In the genomic region with DNA sequence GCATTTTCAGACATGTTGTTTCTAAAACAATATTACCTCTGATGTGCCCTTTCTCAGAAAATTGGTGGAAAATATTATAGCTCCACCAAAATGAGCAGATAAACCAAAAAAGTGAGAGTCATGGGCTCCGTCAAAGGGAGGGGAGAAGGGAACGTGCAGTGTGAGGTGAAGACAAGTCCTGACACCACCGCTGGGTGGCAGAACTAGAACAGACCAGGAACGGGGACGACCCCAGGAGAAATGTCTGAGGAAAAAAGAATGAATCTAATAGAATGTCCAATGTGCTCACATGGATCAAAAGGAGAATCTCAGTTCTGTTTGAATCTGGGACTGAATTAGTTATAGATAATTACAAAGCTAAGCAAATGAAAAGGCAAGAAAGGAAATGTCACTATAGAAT, we compare ENCODE assay signal across 8 cellular contexts. TPM values are rescaled to one million over a fixed set of nuclear protein-coding genes. Genes with fewer than 3 reads are reported as not detected.
DNase-seq lines count a peak whose midpoint lies in the region; ATAC-seq and TF ChIP-seq lines count a peak whose summit lies in the region.

No MANE protein-coding gene starts in this region.

- TF ChIP-seq POLR2A in HCT116 (IDR thresholded peaks at IDR 0.05; ENCODE audit: borderline replicate concordance, extremely low read depth, insufficient read depth, insufficient read length) (no peak), erythroblast (IDR thresholded peaks at IDR 0.05; ENCODE audit: low read length) (no peak), prostate gland (IDR thresholded peaks at IDR 0.05) (no peak)

- CTCF ChIA-PET in HCT116 (lab: Charles Lee) = no interaction called here

- H3K9ac ChIP-seq in HCT116 (ENCODE audit: low read length) (no peak overlapping the region), SK-N-MC (ENCODE audit: insufficient read length) (no peak overlapping the region)

- TF ChIP-seq RAD21 in HCT116 (IDR thresholded peaks at IDR 0.05; ENCODE audit: low read depth) = peak; percentile 51

- peak; percentile 27 for DNase-seq in EH (ENCODE audit: low read depth)
- no peak for DNase-seq in HCT116 (ENCODE audit: low read depth, low spot score)
- no peak for DNase-seq in SK-N-MC (ENCODE audit: low read depth, low spot score)
- DNase-seq in erythroblast (lab: John Stamatoyannopoulos, UW) = peak; percentile 52 to 71
- DNase-seq in prostate gland (ENCODE audit: low spot score) = no peak
- DNase-seq in OCI-M2 (lab: John Stamatoyannopoulos, UW; ENCODE audit: unreplicated experiment) = no peak
- no peak for DNase-seq in NCI-H524 treated with DMSO at 0.1 percent for 48 hours (lab: John Stamatoyannopoulos, UW)

- H3K4me3 ChIP-seq in HCT116 (replicated peaks in 1 of 2; ENCODE audit: low read depth in 1 of 2, low read length in 2 of 2) = no peak overlapping the region
- no peak overlapping the region for H3K4me3 ChIP-seq in SK-N-MC
- H3K4me3 ChIP-seq in prostate gland = no peak overlapping the region

- H3K27me3 ChIP-seq in HCT116 (ENCODE audit: insufficient read depth, low read length) = no peaks in the 10 kb centered on the region
- no peaks in the 10 kb centered on the region for H3K27me3 ChIP-seq in prostate gland (replicated peaks; ENCODE audit: insufficient read depth)

- H3K4me2 ChIP-seq in HCT116 (ENCODE audit: low read length) = no peak overlapping the region

- POLR2A ChIA-PET in HCT116 (lab: Charles Lee) = no interaction called here

- intact Hi-C loops in HCT116 (cut with micrococcal nuclease) (loop anchor here (2.0 to 10.0 kb wide), 6 partner anchors 97 to 503 kb away; no protein-coding TSS in a partner anchor), prostate gland (cut with DNase I) (no loop called here)

- RAD21 ChIA-PET in HCT116 (lab: Charles Lee; ENCODE audit: low non-redundant PET in 1 of 2, low total read pairs in 2 of 2, uncharacterized antibody in 2 of 2, unreplicated experiment in 2 of 2) = no interaction called here

- no peaks in the 10 kb centered on the region for H3K9me3 ChIP-seq in HCT116 (ENCODE audit: control insufficient read depth in 1 of 2, insufficient read depth in 1 of 2, low read depth in 1 of 2, low read length in 2 of 2)
- no peaks in the 10 kb centered on the region for H3K9me3 ChIP-seq in SK-N-MC (ENCODE audit: low read depth, low read length)
- no peaks in the 10 kb centered on the region for H3K9me3 ChIP-seq in prostate gland

- peak; percentile 76 for ATAC-seq in HCT116
- ATAC-seq in GM19467 (IDR thresholded peaks at IDR 0.05; ENCODE audit: unreplicated experiment) = no peak

- no peaks in the 10 kb centered on the region for H3K79me2 ChIP-seq in HCT116 (ENCODE audit: insufficient read depth, low read length)

- WGBS in prostate gland = 43% methylated on average over 5 of the region's 5 CpGs

- H4K20me1 ChIP-seq in HCT116 (ENCODE audit: insufficient read depth) = 0 out of 2 replicates have a peak, but pooled peaks cover 3% of the 10 kb centered on the region

- H3K27ac ChIP-seq in HCT116 (ENCODE audit: low read depth, low read length) (no peak overlapping the region), SK-N-MC (0 out of 2 replicates have a peak overlapping the region, but pooled peaks have one; percentile 36), prostate gland (no peak overlapping the region)

- H3K4me1 ChIP-seq in HCT116 (ENCODE audit: control insufficient read depth in 1 of 2, insufficient read depth in 2 of 2, low read length in 2 of 2) (peaks cover 0 to under 1% of the 10 kb centered on the region in 2 experiments; a peak in 1 of 4 replicates), prostate gland (replicated peaks) (no peaks in the 10 kb centered on the region)

- no TSS peak for BruUV-seq in HCT116 (replicated peaks; lab: Mats Ljungman, UMichigan)

- H3K9me2 ChIP-seq in HCT116 (ENCODE audit: insufficient read depth) = no peaks in the 10 kb centered on the region

- H3K36me3 ChIP-seq in HCT116 (ENCODE audit: control insufficient read depth in 1 of 2, insufficient read depth in 2 of 2, low read length in 2 of 2) (peaks cover 9 to 24% of the 10 kb centered on the region in 2 experiments; a peak in 2 of 4 replicates), SK-N-MC (ENCODE audit: insufficient read depth, low read length) (peaks cover 94% of the 10 kb centered on the region), prostate gland (no peaks in the 10 kb centered on the region)

- no peak overlapping the region for H2AFZ ChIP-seq in HCT116 (ENCODE audit: low read depth, low read length, poor library complexity, severe bottlenecking)

- peak; percentile 18 to 55 (median 53); a peak in 5 of 6 replicates for TF ChIP-seq CTCF in HCT116 (IDR thresholded peaks at IDR 0.05 in 2 of 3, conservative IDR thresholded peaks at IDR 0.05 in 1 of 3; ENCODE audit: borderline replicate concordance in 1 of 3, insufficient read depth in 1 of 3, low read depth in 2 of 3, low read length in 2 of 3)
- TF ChIP-seq CTCF in prostate gland (IDR thresholded peaks at IDR 0.05) = peak in 3 of 4 experiments; percentile 15 to 44 (median 43)

TF ChIP-seq in HCT116, 20 proteins besides CTCF, POLR2A, EP300 and RAD21:
- TF ChIP-seq EZH2phosphoT487 (IDR thresholded peaks at IDR 0.05; ENCODE audit: borderline replicate concordance) (no peak), EGR1 (IDR thresholded peaks at IDR 0.05; ENCODE audit: low read depth) (no peak), CBX3 (IDR thresholded peaks at IDR 0.05; ENCODE audit: low read depth) (no peak), EZH2 (IDR thresholded peaks at IDR 0.05) (no peak), FOSL1 (IDR thresholded peaks at IDR 0.05; ENCODE audit: low read depth) (no peak), JUND (IDR thresholded peaks at IDR 0.05) (no peak), ELF1 (IDR thresholded peaks at IDR 0.05; ENCODE audit: borderline replicate concordance, low read depth) (no peak), ZFX (IDR thresholded peaks at IDR 0.05) (no peak), ZNF274 (IDR thresholded peaks at IDR 0.05; ENCODE audit: low read depth, low read length) (no peak)
- TF ChIP-seq, protein P1, sequence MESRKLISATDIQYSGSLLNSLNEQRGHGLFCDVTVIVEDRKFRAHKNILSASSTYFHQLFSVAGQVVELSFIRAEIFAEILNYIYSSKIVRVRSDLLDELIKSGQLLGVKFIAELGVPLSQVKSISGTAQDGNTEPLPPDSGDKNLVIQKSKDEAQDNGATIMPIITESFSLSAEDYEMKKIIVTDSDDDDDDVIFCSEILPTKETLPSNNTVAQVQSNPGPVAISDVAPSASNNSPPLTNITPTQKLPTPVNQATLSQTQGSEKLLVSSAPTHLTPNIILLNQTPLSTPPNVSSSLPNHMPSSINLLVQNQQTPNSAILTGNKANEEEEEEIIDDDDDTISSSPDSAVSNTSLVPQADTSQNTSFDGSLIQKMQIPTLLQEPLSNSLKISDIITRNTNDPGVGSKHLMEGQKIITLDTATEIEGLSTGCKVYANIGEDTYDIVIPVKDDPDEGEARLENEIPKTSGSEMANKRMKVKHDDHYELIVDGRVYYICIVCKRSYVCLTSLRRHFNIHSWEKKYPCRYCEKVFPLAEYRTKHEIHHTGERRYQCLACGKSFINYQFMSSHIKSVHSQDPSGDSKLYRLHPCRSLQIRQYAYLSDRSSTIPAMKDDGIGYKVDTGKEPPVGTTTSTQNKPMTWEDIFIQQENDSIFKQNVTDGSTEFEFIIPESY (IDR thresholded peaks at IDR 0.05; ENCODE audit: extremely low read depth, insufficient replicate concordance, low read length) = no peak
- TF ChIP-seq, protein P2, sequence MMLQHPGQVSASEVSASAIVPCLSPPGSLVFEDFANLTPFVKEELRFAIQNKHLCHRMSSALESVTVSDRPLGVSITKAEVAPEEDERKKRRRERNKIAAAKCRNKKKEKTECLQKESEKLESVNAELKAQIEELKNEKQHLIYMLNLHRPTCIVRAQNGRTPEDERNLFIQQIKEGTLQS (IDR thresholded peaks at IDR 0.05) = no peak
- TF ChIP-seq, protein P3, sequence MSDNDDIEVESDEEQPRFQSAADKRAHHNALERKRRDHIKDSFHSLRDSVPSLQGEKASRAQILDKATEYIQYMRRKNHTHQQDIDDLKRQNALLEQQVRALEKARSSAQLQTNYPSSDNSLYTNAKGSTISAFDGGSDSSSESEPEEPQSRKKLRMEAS (IDR thresholded peaks at IDR 0.05) = no peak

RNA-seq across cellular contexts. Expression of a gene that starts 22.6 kb away (rescaled TPM):
- total RNA-seq in HCT116 (2021; ENCODE audit: unreplicated experiment) (2.5 TPM), prostate gland (10 to 100 TPM; 14.8 to 38.4 TPM)
- polyA plus RNA-seq in HCT116 (2012) = 0.37 and 0.44 TPM in 2 replicates

RNA-seq across cellular contexts. Expression of a gene that starts 24.8 kb away (rescaled TPM):
- total RNA-seq in HCT116 (2021; ENCODE audit: unreplicated experiment) (68.6 TPM), prostate gland (10 to 100 TPM; 46.1 to 52.3 TPM)
- polyA plus RNA-seq in HCT116 (2012) = 34.1 and 43.0 TPM in 2 replicates

Comparison
In these comparisons a context has a peak if more than half of its experiments do, and no peak if none do; other contexts are left out.
1. DNase-seq: peak in EH (single experiment) and erythroblast (2 of 2); none in HCT116 (single experiment), SK-N-MC (single experiment), prostate gland (single experiment), OCI-M2 (single experiment) and NCI-H524 treated with DMSO at 0.1 percent for 48 hours (single experiment).